Comparison of ENCODE assay signal across 16 cellular contexts in genomic region chr9:14967450-14968321, GRCh38.
"Had no signal": no experiment of that assay in that cellular context is flagged by ENCODE, and none has a peak within 500 bp of the region (broad histone marks: within the 10 kb centered on the region; RNA-seq: fewer than 3 reads in every experiment).

No MANE protein-coding gene starts in this region.

- H3K27ac ChIP-seq: ovary, suprapubic skin, upper lobe of right lung, WERI-Rb-1 had no signal

- ATAC-seq: activated CD8-positive, alpha-beta T cell treated with anti-CD3 and anti-CD28 coated beads for 36 hours; activated T-cell treated with anti-CD3 and anti-CD28 coated beads, Interleukin-2, amount 50 U/mL, for 72 hours; esophagus mucosa; stimulated activated naive CD8-positive, alpha-beta T cell treated with anti-CD3 and anti-CD28 coated beads, Interleukin-15, Interleukin-2, amounts not matched to agents 100 U/mL and 50 U/mL, for 24 hours; upper lobe of right lung had no signal

- DNase-seq: activated CD4-positive, alpha-beta T cell treated with anti-CD3 and anti-CD28 coated beads for 4 hours; activated CD8-positive, alpha-beta memory T cell treated with anti-CD3 and anti-CD28 coated beads, Interleukin-2, amount 50 U/mL, for 4 hours; activated CD8-positive, alpha-beta T cell treated with anti-CD3 and anti-CD28 coated beads for 36 hours; activated naive CD8-positive, alpha-beta T cell treated with anti-CD3 and anti-CD28 coated beads, Interleukin-2, amount 10 ng/mL, durations not matched to agents 7 days and 5 days; activated T-cell treated with anti-CD3 and anti-CD28 coated beads, Interleukin-2, amount 50 U/mL, for 72 hours; anterior cingulate cortex; dermis blood vessel endothelial cell; endodermal cell; hypothalamus; ovary; stimulated activated CD4-positive, alpha-beta T cell treated with anti-CD3 and anti-CD28 coated beads, Interleukin-2, amount 100 ng/mL, for 48 hours; stimulated activated naive CD8-positive, alpha-beta T cell treated with anti-CD3 and anti-CD28 coated beads, Interleukin-15, Interleukin-2, amounts not matched to agents 100 U/mL and 50 U/mL, for 24 hours; upper lobe of right lung; WERI-Rb-1 had no signal
